Comparison of ENCODE assay signal across 18 cellular contexts in the genomic region with DNA sequence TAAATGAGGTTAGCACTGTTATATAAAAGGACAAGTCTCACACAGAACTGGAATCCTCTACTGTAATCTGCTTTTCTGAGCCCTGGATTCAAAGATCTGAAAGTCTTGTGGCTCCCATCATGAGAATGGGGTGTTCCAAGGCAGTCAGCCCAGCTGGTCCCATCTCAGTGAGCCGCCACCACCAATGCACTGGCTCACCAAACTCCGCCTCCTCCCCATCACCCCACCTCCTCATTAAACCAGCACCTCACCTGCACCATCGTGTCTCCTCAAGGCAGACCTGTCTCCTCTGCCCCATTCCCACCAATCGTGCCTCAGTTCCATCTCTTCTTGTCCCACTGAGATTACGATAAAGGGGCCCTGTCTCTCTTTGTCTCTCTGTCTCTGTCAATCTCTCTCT.
"Had no signal": no experiment of that assay in that cellular context is flagged by ENCODE, and none has a peak within 500 bp of the region (broad histone marks: within the 10 kb centered on the region; RNA-seq: fewer than 3 reads in every experiment).

No MANE protein-coding gene starts in this region.

- ATAC-seq: activated CD8-positive, alpha-beta memory T cell treated with anti-CD3 and anti-CD28 coated beads, Interleukin-2, amount 10 ng/mL, durations not matched to agents 7 days and 5 days; left lung had no signal

- H3K9me3 ChIP-seq: colonic mucosa, left lung, transverse colon, vagina had no signal

- H3K27ac ChIP-seq: colonic mucosa, left lung, transverse colon, vagina had no signal

- DNase-seq: activated B cell treated with CpG ODN at 0.5 μM for 24 hours; activated CD4-positive, alpha-beta memory T cell treated with anti-CD3 and anti-CD28 coated beads, Interleukin-2, amount 10 ng/mL, durations not matched to agents 7 days and 5 days; activated CD4-positive, alpha-beta T cell treated with anti-CD3 and anti-CD28 coated beads for 48 hours; activated naive CD4-positive, alpha-beta T cell treated with anti-CD3 and anti-CD28 coated beads for 36 hours; activated T-cell treated with anti-CD3 and anti-CD28 coated beads, Interleukin-2, amount 50 U/mL, for 1 hour; central memory CD4-positive, alpha-beta T cell; colonic mucosa; left lung; mammary epithelial cell; nephron progenitor cell; stimulated activated CD4-positive, alpha-beta T cell treated with anti-CD3 and anti-CD28 coated beads, Interleukin-12 subunit alpha, Interleukin-12 subunit beta, amount 100 ng/mL, for 4 hours; stimulated activated CD4-positive, alpha-beta T cell treated with anti-CD3 and anti-CD28 coated beads, Interleukin-1b, Interleukin-23, amount 100 ng/mL, for 48 hours; stimulated activated naive CD4-positive, alpha-beta T cell treated with Interleukin-2 at 50 U/mL for 16 hours; T-helper 1 cell; T-helper 9 cell; transverse colon had no signal

- H3K36me3 ChIP-seq: colonic mucosa, left lung, transverse colon, vagina had no signal

- H3K4me3 ChIP-seq: colonic mucosa, left lung, transverse colon, vagina had no signal

- H3K4me1 ChIP-seq: colonic mucosa had no signal

- H3K27me3 ChIP-seq: colonic mucosa, transverse colon had no signal
